Comparison of ENCODE assay signal across 9 cellular contexts in genomic region chr2:178195390-178196166, GRCh38. TPM values are rescaled to one million over a fixed set of nuclear protein-coding genes. Genes with fewer than 3 reads are reported as not detected.
DNase-seq lines count a peak whose midpoint lies in the region; ATAC-seq, FAIRE-seq and TF ChIP-seq lines count a peak whose summit lies in the region.
"Had no signal": no experiment of that assay in that cellular context is flagged by ENCODE, and none has a peak within 500 bp of the region (broad histone marks: within the 10 kb centered on the region; RNA-seq: fewer than 3 reads in every experiment).

No MANE protein-coding gene starts in this region.

- DNase-seq in A673 (ENCODE audit: low spot score) (peak; percentile 77), HFFc6 (no peak), mesendoderm (no peak), frontal cortex (ENCODE audit: low spot score in 2 of 2) (no peak)
- DNase-seq in stimulated activated CD4-positive, alpha-beta T cell treated with anti-CD3 and anti-CD28 coated beads, Interleukin-12 subunit alpha, Interleukin-12 subunit beta, amount 100 ng/mL, for 4 hours = no peak

- no peak overlapping the region for H3K4ac ChIP-seq in mesendoderm (ENCODE audit: low read depth, low read length)

- H2AK5ac ChIP-seq in mesendoderm (ENCODE audit: low read length) = no peak overlapping the region

- H3K36me3 Mint-ChIP-seq in HFFc6 (ENCODE audit: low read depth) (no peaks in the 10 kb centered on the region), brain (no peaks in the 10 kb centered on the region)

- TF ChIP-seq CTCF in A673 (conservative IDR thresholded peaks at IDR 0.05; ENCODE audit: low read depth, low read length) = no peak
- no peak for TF ChIP-seq CTCF in HFFc6 (IDR thresholded peaks at IDR 0.05)
- TF ChIP-seq CTCF in brain (conservative IDR thresholded peaks at IDR 0.05) = no peak

- WGBS in mesendoderm (ENCODE audit: extremely low coverage, insufficient coverage, low lambda C conversion rate) = no CpG with 5 or more reads among the region's 14 CpGs

- H2BK15ac ChIP-seq in mesendoderm (replicated peaks; ENCODE audit: low read depth) = no peak overlapping the region

- no peak overlapping the region for H4K5ac ChIP-seq in mesendoderm (ENCODE audit: low read length)

- CTCF ChIA-PET in A673 (lab: Charles Lee) = interaction anchor here (0.7 kb wide), 1 partner anchor 9 kb away, joined by 3 read pairs; no protein-coding TSS in a partner anchor

- peak overlapping the region; percentile 84 for H3K9ac ChIP-seq in mesendoderm (ENCODE audit: low read length)

- H3K4me1 Mint-ChIP-seq in HFFc6 (ENCODE audit: low read depth) = peaks cover 28% of the 10 kb centered on the region
- H3K4me1 Mint-ChIP-seq in brain = peaks cover 43% of the 10 kb centered on the region

- H3K9me3 ChIP-seq in A673 (ENCODE audit: low read depth, low read length, poor library complexity, severe bottlenecking) = no peaks in the 10 kb centered on the region

- ATAC-seq in HG03135 (IDR thresholded peaks at IDR 0.05; ENCODE audit: unreplicated experiment) (no peak), HG02884 (IDR thresholded peaks at IDR 0.05; ENCODE audit: unreplicated experiment) (no peak)

- intact Hi-C loops in A673 (cut with micrococcal nuclease; ENCODE audit: unreplicated experiment) = loop anchor here (5.0 to 10.0 kb wide), 2 partner anchors 82 to 219 kb away; no protein-coding TSS in a partner anchor

- H3K4me1 ChIP-seq in A673 (ENCODE audit: insufficient read depth, low read length, poor library complexity, severe bottlenecking) (peaks cover 47% of the 10 kb centered on the region), mesendoderm (ENCODE audit: control insufficient read depth, low read depth, low read length) (no peaks in the 10 kb centered on the region)

- peak overlapping the region; percentile 92 for H3K56ac ChIP-seq in mesendoderm (ENCODE audit: low read length)

- H3K36me3 ChIP-seq in A673 (ENCODE audit: insufficient read depth, low read length, poor library complexity, severe bottlenecking) (no peaks in the 10 kb centered on the region), mesendoderm (ENCODE audit: control insufficient read depth, insufficient read depth, low read length) (no peaks in the 10 kb centered on the region)

- H3K4me3 Mint-ChIP-seq in HFFc6 = peak overlapping the region; percentile 96
- peak overlapping the region; percentile 91 to 96 (median 96) for H3K4me3 Mint-ChIP-seq in brain

- no peak overlapping the region for H2BK120ac ChIP-seq in mesendoderm (ENCODE audit: low read depth, low read length)

- H3K23ac ChIP-seq in mesendoderm (ENCODE audit: low read length) = no peak overlapping the region

- BruUV-seq in A673 (replicated peaks; lab: Mats Ljungman, UMichigan) = TSS peak; percentile 36

- no peaks in the 10 kb centered on the region for H3K27me3 ChIP-seq in A673 (replicated peaks; ENCODE audit: insufficient read depth, low read depth, low read length, poor library complexity)
- H3K27me3 ChIP-seq in mesendoderm (ENCODE audit: insufficient read depth, low read length, poor library complexity) = peaks cover 10% of the 10 kb centered on the region

- no peak overlapping the region for H2BK5ac ChIP-seq in mesendoderm (ENCODE audit: low read length)

- peak overlapping the region; percentile 80 for H3K18ac ChIP-seq in mesendoderm (ENCODE audit: low read length)

- peak overlapping the region; percentile 77 for H3K4me2 ChIP-seq in mesendoderm (ENCODE audit: low read length)

- H3K27ac Mint-ChIP-seq in HFFc6 (peak overlapping the region; percentile 86), brain (peak overlapping the region; percentile 50 to 94 (median 84))

- no peaks in the 10 kb centered on the region for H3K79me1 ChIP-seq in mesendoderm (ENCODE audit: low read length)

- H4K8ac ChIP-seq in mesendoderm (ENCODE audit: low read depth, low read length) = no peak overlapping the region

- H3K79me2 ChIP-seq in mesendoderm (ENCODE audit: control insufficient read depth, insufficient read depth, low read length) = no peaks in the 10 kb centered on the region

- POLR2A ChIA-PET in A673 (lab: Charles Lee; ENCODE audit: low non-redundant PET) = no interaction called here

- H3K9me3 Mint-ChIP-seq in HFFc6 (no peaks in the 10 kb centered on the region), brain (peaks cover 0 to 3% (median 0%) of the 10 kb centered on the region in 5 experiments)

- FAIRE-seq in frontal cortex (lab: Jason Lieb, UNC) = no peak
- FAIRE-seq: endometrium had no signal

- H3K4me3 ChIP-seq in A673 (ENCODE audit: low read depth, low read length, poor library complexity, severe bottlenecking) = peak overlapping the region; percentile 92
- H3K4me3 ChIP-seq in mesendoderm (ENCODE audit: low read length) = peak overlapping the region; percentile 74

- H3K27me3 Mint-ChIP-seq in HFFc6 (ENCODE audit: insufficient read depth) = peaks cover 4% of the 10 kb centered on the region
- peaks cover 74% of the 10 kb centered on the region for H3K27me3 Mint-ChIP-seq in brain

- H3K27ac ChIP-seq in A673 (ENCODE audit: low read depth, low read length, poor library complexity, severe bottlenecking) (peak overlapping the region; percentile 72), mesendoderm (ENCODE audit: low read depth, low read length) (no peak overlapping the region)

RNA-seq across cellular contexts. Expression of gene OSBPL6, which starts 1.3 kb away (rescaled TPM):
- total RNA-seq in A673 (2021) (19.3 and 20.3 TPM in 2 replicates), frontal cortex (11.4 TPM)
- total RNA-seq in HFFc6 (2021; fragmentation: NEBNext Ultra II Directional; extraction: Animal tissue kit (Norgen Biotek cat#: 25700)) = 1 to 10 TPM; 2.4 to 7.5 (median 3.3) TPM
- 3.6 TPM for polyA plus RNA-seq in brain (ENCODE audit: insufficient read depth, low read depth, low replicate concordance)
- 4.4 TPM for polyA plus RNA-seq in mesendoderm (2013, experiment 1 of 2)
- 4.1 TPM for polyA plus RNA-seq in mesendoderm (2013, experiment 2 of 2)
